Comparison of ENCODE assay signal across 15 cellular contexts in genomic region chr4:47786958-47787370, GRCh38. TPM values are rescaled to one million over a fixed set of nuclear protein-coding genes. Genes with fewer than 3 reads are reported as not detected.
DNase-seq lines count a peak whose midpoint lies in the region; ATAC-seq, FAIRE-seq and TF ChIP-seq lines count a peak whose summit lies in the region.
"Had no signal": no experiment of that assay in that cellular context is flagged by ENCODE, and none has a peak within 500 bp of the region (broad histone marks: within the 10 kb centered on the region; RNA-seq: fewer than 3 reads in every experiment).

No MANE protein-coding gene starts in this region.

- no peak overlapping the region for H3K27ac ChIP-seq in ascending aorta
- H3K27ac ChIP-seq: suprapubic skin had no signal

- no peak overlapping the region for H3K4me3 ChIP-seq in ascending aorta
- H3K4me3 ChIP-seq: suprapubic skin had no signal

- intact Hi-C loops in ascending aorta (cut with DNase I) = no loop called here

- H3K27me3 ChIP-seq in ascending aorta = no peaks in the 10 kb centered on the region
- H3K27me3 ChIP-seq: suprapubic skin had no signal

- DNase-seq in SKM-1 treated with dmso at 0.1 percent for 144 hours (lab: John Stamatoyannopoulos, UW; ENCODE audit: unreplicated experiment) (peak; percentile 33), DMS53 treated with DMSO at 0.1 percent for 48 hours (lab: John Stamatoyannopoulos, UW; ENCODE audit: unreplicated experiment) (no peak), ascending aorta (ENCODE audit: low spot score in 2 of 2) (no peak), NCI-H2107 treated with DMSO at 0.1 percent for 48 hours (lab: John Stamatoyannopoulos, UW; ENCODE audit: unreplicated experiment) (no peak), urothelium cell line (ENCODE audit: low spot score) (no peak)
- DNase-seq: activated CD8-positive, alpha-beta memory T cell treated with anti-CD3 and anti-CD28 coated beads, Interleukin-2, amount 50 U/mL, for 48 hours; C1 segment of cervical spinal cord; NCI-H1105; stimulated activated CD4-positive, alpha-beta T cell treated with anti-CD3 and anti-CD28 coated beads, Interleukin-2, amount 100 ng/mL, for 24 hours had no signal

- no peak for FAIRE-seq in urothelium cell line (lab: Jason Lieb, UNC)
- FAIRE-seq: astrocyte, islet of Langerhans had no signal

- TF ChIP-seq CTCF in ascending aorta (IDR thresholded peaks at IDR 0.05) = no peak

- peak; percentile 77 for ATAC-seq in GM18508 (IDR thresholded peaks at IDR 0.05; ENCODE audit: insufficient read depth, unreplicated experiment)
- peak; percentile 65 for ATAC-seq in GM21367 (IDR thresholded peaks at IDR 0.05; ENCODE audit: unreplicated experiment)
- peak; percentile 79 for ATAC-seq in HG03095 (IDR thresholded peaks at IDR 0.05; ENCODE audit: unreplicated experiment)

- H3K9me3 ChIP-seq in ascending aorta = no peaks in the 10 kb centered on the region
- H3K9me3 ChIP-seq: suprapubic skin had no signal

- H3K4me1 ChIP-seq in ascending aorta = no peaks in the 10 kb centered on the region
- H3K4me1 ChIP-seq: suprapubic skin had no signal

- H3K36me3 ChIP-seq in ascending aorta = no peaks in the 10 kb centered on the region
- H3K36me3 ChIP-seq: suprapubic skin had no signal

RNA-seq across cellular contexts. Expression of gene CORIN, which starts 50.9 kb away (rescaled TPM):
- not detected for total RNA-seq in ascending aorta
